In the genomic region with DNA sequence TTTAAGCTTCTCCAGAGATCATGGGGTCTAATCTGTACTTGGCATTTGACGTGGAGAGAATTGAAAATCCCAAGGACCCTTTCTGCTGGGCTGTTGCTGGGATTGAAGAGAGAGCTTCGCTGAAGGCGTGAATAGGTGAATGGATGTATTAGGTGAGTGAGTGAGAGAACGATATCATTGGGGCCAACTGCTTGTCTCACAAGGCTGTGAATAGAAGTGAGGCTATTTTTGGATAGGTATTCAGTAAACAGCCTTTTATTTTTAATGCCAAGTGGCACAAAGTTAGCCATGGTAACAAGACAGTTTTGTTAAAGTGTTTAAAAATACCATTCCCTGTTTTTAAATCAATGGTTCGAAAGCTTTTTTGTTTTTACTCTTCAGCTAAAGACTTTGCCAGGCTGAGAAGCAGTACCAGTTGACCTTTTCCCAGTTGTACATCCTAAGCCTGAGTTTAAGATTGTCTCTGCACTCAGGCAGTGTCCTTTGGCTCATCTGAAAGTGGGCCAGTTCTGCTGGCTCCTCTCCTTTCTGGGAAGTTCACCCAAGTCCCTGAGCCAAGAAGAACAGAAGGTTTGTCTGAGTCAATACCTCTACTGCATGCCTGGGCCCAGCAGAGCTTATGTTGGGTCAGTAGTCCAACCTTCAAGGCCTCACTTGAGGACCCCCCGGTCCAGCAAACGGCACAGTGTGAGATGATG, we compare ENCODE assay signal across 13 cellular contexts.
DNase-seq lines count a peak whose midpoint lies in the region; ATAC-seq and TF ChIP-seq lines count a peak whose summit lies in the region.
"Had no signal": no experiment of that assay in that cellular context is flagged by ENCODE, and none has a peak within 500 bp of the region (broad histone marks: within the 10 kb centered on the region; RNA-seq: fewer than 3 reads in every experiment).

No MANE protein-coding gene starts in this region.

- no peak overlapping the region for H3K9ac ChIP-seq in GM23248
- H3K9ac ChIP-seq in smooth muscle cell (ENCODE audit: low read depth), result no peak overlapping the region

- DNase-seq in GM23248 (peak; percentile 77), astrocyte of the spinal cord (ENCODE audit: low read depth, low spot score) (peak; percentile 43), hepatic stellate cell (ENCODE audit: low spot score) (peak; percentile 44), smooth muscle cell (lab: John Stamatoyannopoulos, UW; ENCODE audit: unreplicated experiment) (no peak), A172 (ENCODE audit: low spot score) (no peak), DMS153 treated with DMSO at 0.1 percent for 48 hours (lab: John Stamatoyannopoulos, UW; ENCODE audit: unreplicated experiment) (no peak), SHP77 (lab: John Stamatoyannopoulos, UW) (no peak)
- DNase-seq: activated B cell treated with CpG ODN at 0.5 μM for 24 hours; activated naive CD4-positive, alpha-beta T cell treated with anti-CD3 and anti-CD28 coated beads, Interleukin-2, amount 10 ng/mL, durations not matched to agents 7 days and 5 days; NCI-H1105 treated with DMSO at 0.1 percent for 48 hours had no signal

- no peaks in the 10 kb centered on the region for H3K79me2 ChIP-seq in GM23248 (ENCODE audit: insufficient read depth)
- H3K79me2 ChIP-seq in smooth muscle cell (ENCODE audit: low read depth), result no peaks in the 10 kb centered on the region

- H3K36me3 ChIP-seq in GM23248 (ENCODE audit: low read depth), result no peaks in the 10 kb centered on the region
- H3K36me3 ChIP-seq in smooth muscle cell (ENCODE audit: low read depth), result no peaks in the 10 kb centered on the region
- H3K36me3 ChIP-seq: tibial nerve had no signal

- no peak overlapping the region for H2AFZ ChIP-seq in GM23248
- H2AFZ ChIP-seq in smooth muscle cell (ENCODE audit: low read depth), result no peak overlapping the region

- H3F3A ChIP-seq in GM23248 (ENCODE audit: insufficient read depth) (peaks cover 36% of the 10 kb centered on the region), smooth muscle cell (ENCODE audit: low read depth) (peaks cover 11% of the 10 kb centered on the region)

- 85 to 88% methylated on average over 7 of the region's 7 CpGs for WGBS in GM23248 (ENCODE audit: low coverage in 1 of 2, low lambda C conversion rate in 2 of 2, missing lambda C conversion rate in 2 of 2), 2 experiments
- WGBS in smooth muscle cell (ENCODE audit: low lambda C conversion rate), result 83% methylated on average over 7 of the region's 7 CpGs

- H3K4me2 ChIP-seq in GM23248 (ENCODE audit: unreplicated experiment) (peak overlapping the region; percentile 35), smooth muscle cell (peak overlapping the region; percentile 47)

- H3K9me3 ChIP-seq in GM23248 (ENCODE audit: low read depth) (no peaks in the 10 kb centered on the region), smooth muscle cell (replicated peaks; ENCODE audit: low read depth) (no peaks in the 10 kb centered on the region)
- H3K9me3 ChIP-seq: tibial nerve had no signal

- H3K27me3 ChIP-seq in GM23248 (replicated peaks; ENCODE audit: insufficient read depth) (no peaks in the 10 kb centered on the region), smooth muscle cell (ENCODE audit: low read depth) (no peaks in the 10 kb centered on the region)
- H3K27me3 ChIP-seq: tibial nerve had no signal

- H3K4me1 ChIP-seq in GM23248 (ENCODE audit: insufficient read depth) (peaks cover 52% of the 10 kb centered on the region), smooth muscle cell (ENCODE audit: low read depth) (peaks cover 10% of the 10 kb centered on the region)

- ATAC-seq in HG03520 (IDR thresholded peaks at IDR 0.05; ENCODE audit: unreplicated experiment), result no peak

- in situ Hi-C loops in GM23248 (cut with MboI), result no loop called here
- in situ Hi-C loops in astrocyte of the spinal cord (cut with HindIII; ENCODE audit: low sequenced_read_pairs), result no loop called here

- H3K4me3 ChIP-seq in GM23248, result no peak overlapping the region
- H3K4me3 ChIP-seq in astrocyte of the spinal cord (ENCODE audit: low read depth, low read length), result no peak overlapping the region
- H3K4me3 ChIP-seq in smooth muscle cell, result no peak overlapping the region
- H3K4me3 ChIP-seq: tibial nerve had no signal

- H3K27ac ChIP-seq in GM23248, result peak overlapping the region; percentile 40
- peak overlapping the region; percentile 63 for H3K27ac ChIP-seq in smooth muscle cell (ENCODE audit: low read depth)
- H3K27ac ChIP-seq: HL-60, tibial nerve had no signal

- TF ChIP-seq CTCF in astrocyte of the spinal cord (IDR thresholded peaks at IDR 0.05; ENCODE audit: low read depth, low read length), result no peak
- no peak for TF ChIP-seq CTCF in smooth muscle cell (IDR thresholded peaks at IDR 0.05; ENCODE audit: borderline replicate concordance, insufficient read depth, poor library complexity, severe bottlenecking)

- H4K20me1 ChIP-seq in GM23248 (ENCODE audit: insufficient read depth), result no peaks in the 10 kb centered on the region
- no peaks in the 10 kb centered on the region for H4K20me1 ChIP-seq in smooth muscle cell (ENCODE audit: low read depth)

- H3K9me2 ChIP-seq in GM23248 (ENCODE audit: insufficient read depth), result no peaks in the 10 kb centered on the region

Comparison
In these comparisons a context has a peak if more than half of its experiments do, and no peak if none do; other contexts are left out.
1. DNase-seq: peak in GM23248 (single experiment), astrocyte of the spinal cord (single experiment) and hepatic stellate cell (single experiment); none in smooth muscle cell (single experiment), A172 (single experiment), DMS153 treated with DMSO at 0.1 percent for 48 hours (single experiment) and SHP77 (0 of 2).